1 cellular context compared by ENCODE assay signal in the genomic region with DNA sequence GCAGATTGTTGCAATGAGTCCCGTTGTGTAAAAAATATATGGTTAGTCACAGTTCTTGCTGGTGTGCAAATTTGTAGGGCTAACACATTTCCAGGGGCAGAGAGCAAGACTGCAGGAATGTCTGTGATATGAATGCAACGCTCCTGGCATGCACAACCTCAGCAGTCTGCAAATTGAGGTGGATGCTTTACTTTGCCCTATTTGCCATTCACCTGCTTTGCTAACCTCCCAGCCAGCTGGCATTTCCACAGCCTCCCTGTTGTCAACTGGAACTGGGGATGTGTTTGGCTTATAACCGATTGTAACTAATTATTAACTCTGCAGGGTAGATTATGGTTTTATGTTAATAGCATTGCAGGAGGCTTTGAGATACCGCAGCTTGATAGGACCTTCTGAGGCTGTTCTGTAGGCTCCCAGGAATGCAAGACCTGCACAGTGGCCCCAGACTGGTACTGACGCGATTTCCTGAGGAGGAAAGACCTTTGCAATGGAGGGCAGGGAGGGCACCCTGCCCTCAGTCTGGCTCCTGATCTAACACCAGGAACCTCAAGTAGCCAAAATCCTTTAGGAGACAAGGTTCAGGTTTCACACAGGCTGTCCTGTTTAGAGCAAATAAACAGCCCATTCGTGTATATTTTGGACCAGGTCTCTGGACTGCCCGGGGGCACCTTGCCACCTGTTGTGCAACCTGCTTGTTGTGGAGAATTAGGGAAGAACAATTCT.
TF ChIP-seq lines count a peak whose summit lies in the region.

No MANE protein-coding gene starts in this region.

TF ChIP-seq in A549, 52 proteins besides CTCF, POLR2A, EP300 and RAD21 (continued from another document):
- TF ChIP-seq RNF2 (IDR thresholded peaks at IDR 0.05; ENCODE audit: borderline replicate concordance, low read depth) (no peak), CHD2 (IDR thresholded peaks at IDR 0.05; ENCODE audit: low read length, partially characterized antibody) (no peak), CHD4 (IDR thresholded peaks at IDR 0.05; ENCODE audit: borderline replicate concordance) (no peak), ATOH8 (CRISPR knock-in tag; IDR thresholded peaks at IDR 0.05; ENCODE audit: low read depth) (no peak), RCOR1 (IDR thresholded peaks at IDR 0.05; ENCODE audit: low read depth, low read length) (no peak), FOSB (CRISPR knock-in tag; IDR thresholded peaks at IDR 0.05) (no peak; the same call in 1 of the 2 replicates), NFE2L2 (conservative IDR thresholded peaks at IDR 0.05; ENCODE audit: low read length) (no peak), HOXB13 (CRISPR knock-in tag; IDR thresholded peaks at IDR 0.05; ENCODE audit: low read depth) (no peak; the same call in 1 of the 2 replicates), JUN (IDR thresholded peaks at IDR 0.05) (peak in 1 of 2 experiments; percentile 68; a peak in 4 of 5 replicates), HDAC2 (IDR thresholded peaks at IDR 0.05) (no peak), MAZ (IDR thresholded peaks at IDR 0.05; ENCODE audit: borderline replicate concordance, low read depth, low read length) (no peak), GATA3 (IDR thresholded peaks at IDR 0.05; ENCODE audit: borderline replicate concordance) (peak; percentile 90), NPAS2 (CRISPR knock-in tag; IDR thresholded peaks at IDR 0.05; ENCODE audit: borderline replicate concordance) (no peak), ZFP36 (IDR thresholded peaks at IDR 0.05; ENCODE audit: borderline replicate concordance, partially characterized antibody) (no peak)
- TF ChIP-seq, protein P1, sequence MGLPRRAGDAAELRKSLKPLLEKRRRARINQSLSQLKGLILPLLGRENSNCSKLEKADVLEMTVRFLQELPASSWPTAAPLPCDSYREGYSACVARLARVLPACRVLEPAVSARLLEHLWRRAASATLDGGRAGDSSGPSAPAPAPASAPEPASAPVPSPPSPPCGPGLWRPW (IDR thresholded peaks at IDR 0.05), result 0 out of 2 replicates have a peak, but pooled peaks have one; percentile 39
- TF ChIP-seq, protein P2, sequence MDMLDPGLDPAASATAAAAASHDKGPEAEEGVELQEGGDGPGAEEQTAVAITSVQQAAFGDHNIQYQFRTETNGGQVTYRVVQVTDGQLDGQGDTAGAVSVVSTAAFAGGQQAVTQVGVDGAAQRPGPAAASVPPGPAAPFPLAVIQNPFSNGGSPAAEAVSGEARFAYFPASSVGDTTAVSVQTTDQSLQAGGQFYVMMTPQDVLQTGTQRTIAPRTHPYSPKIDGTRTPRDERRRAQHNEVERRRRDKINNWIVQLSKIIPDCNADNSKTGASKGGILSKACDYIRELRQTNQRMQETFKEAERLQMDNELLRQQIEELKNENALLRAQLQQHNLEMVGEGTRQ (IDR thresholded peaks at IDR 0.05), result no peak
- TF ChIP-seq, protein P3, sequence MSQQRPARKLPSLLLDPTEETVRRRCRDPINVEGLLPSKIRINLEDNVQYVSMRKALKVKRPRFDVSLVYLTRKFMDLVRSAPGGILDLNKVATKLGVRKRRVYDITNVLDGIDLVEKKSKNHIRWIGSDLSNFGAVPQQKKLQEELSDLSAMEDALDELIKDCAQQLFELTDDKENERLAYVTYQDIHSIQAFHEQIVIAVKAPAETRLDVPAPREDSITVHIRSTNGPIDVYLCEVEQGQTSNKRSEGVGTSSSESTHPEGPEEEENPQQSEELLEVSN (IDR thresholded peaks at IDR 0.05; ENCODE audit: borderline replicate concordance, low read depth), result no peak
